Comparison of ENCODE assay signal across 17 cellular contexts in the genomic region with DNA sequence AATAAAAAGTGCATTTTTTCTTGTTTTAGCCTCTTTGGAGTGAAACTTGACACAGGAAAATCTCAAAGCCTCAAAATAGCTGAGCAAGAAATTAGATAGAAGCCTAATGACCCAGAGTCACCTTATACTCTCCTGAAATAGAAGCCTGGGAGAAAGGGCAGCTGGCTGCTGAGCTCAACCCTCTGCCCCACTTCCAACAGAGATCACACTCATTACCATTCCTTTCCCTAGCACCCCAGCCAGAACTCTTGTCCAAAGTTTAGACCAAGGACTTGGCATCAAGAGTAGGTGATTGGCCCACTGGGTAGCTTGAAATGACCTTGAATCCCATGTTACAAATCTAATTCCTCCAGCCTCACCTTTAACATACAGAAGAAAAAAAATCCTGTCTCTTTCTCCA.
DNase-seq lines count a peak whose midpoint lies in the region; ATAC-seq and TF ChIP-seq lines count a peak whose summit lies in the region.
"Had no signal": no experiment of that assay in that cellular context is flagged by ENCODE, and none has a peak within 500 bp of the region (broad histone marks: within the 10 kb centered on the region; RNA-seq: fewer than 3 reads in every experiment).

No MANE protein-coding gene starts in this region.

- H4K20me1 ChIP-seq in GM23248 (ENCODE audit: insufficient read depth), result no peaks in the 10 kb centered on the region

- peak overlapping the region; percentile 59; the same call in 1 of the 2 replicates for H3K27ac ChIP-seq in GM23248
- H3K27ac ChIP-seq in body of pancreas, result peak overlapping the region; percentile 35 to 86 (median 66)
- H3K27ac ChIP-seq in right atrium auricular region, result peak overlapping the region; percentile 43 to 68
- peak overlapping the region; percentile 17 for H3K27ac ChIP-seq in trophoblast cell (ENCODE audit: low read depth, low read length)
- H3K27ac ChIP-seq: adrenal gland, transverse colon had no signal

- peak overlapping the region; percentile 66 for H2BK5ac ChIP-seq in trophoblast cell (ENCODE audit: low read depth, low read length, poor library complexity)

- intact Hi-C loops in body of pancreas (cut with DNase I), result no loop called here

- no peak overlapping the region for H3K23ac ChIP-seq in trophoblast cell (ENCODE audit: low read length)

- H2BK120ac ChIP-seq in trophoblast cell (ENCODE audit: insufficient read depth, low read length, poor library complexity), result peak overlapping the region; percentile 38

- peak overlapping the region; percentile 78 for H3K4me2 ChIP-seq in GM23248 (ENCODE audit: unreplicated experiment)
- no peak overlapping the region for H3K4me2 ChIP-seq in trophoblast cell (ENCODE audit: low read length)

- H3K79me2 ChIP-seq in GM23248 (ENCODE audit: insufficient read depth) (no peaks in the 10 kb centered on the region), trophoblast cell (ENCODE audit: control insufficient read depth, insufficient read depth, low read length, poor library complexity) (no peaks in the 10 kb centered on the region)

- peak overlapping the region; percentile 48 for H3K14ac ChIP-seq in trophoblast cell (ENCODE audit: low read length)

- H2AK5ac ChIP-seq in trophoblast cell (ENCODE audit: low read length), result peak overlapping the region; percentile 95

- peaks cover 14% of the 10 kb centered on the region for H3K4me1 ChIP-seq in GM23248 (ENCODE audit: insufficient read depth)
- peaks cover 40% of the 10 kb centered on the region for H3K4me1 ChIP-seq in body of pancreas
- H3K4me1 ChIP-seq in right atrium auricular region, result peaks cover 0 to 14% of the 10 kb centered on the region in 2 donors
- H3K4me1 ChIP-seq in trophoblast cell (ENCODE audit: control insufficient read depth in 1 of 2, insufficient read depth in 2 of 2, low read length in 2 of 2), result peaks cover 2 to 7% of the 10 kb centered on the region in 2 experiments
- H3K4me1 ChIP-seq: adrenal gland had no signal

- H3F3A ChIP-seq in GM23248 (ENCODE audit: insufficient read depth), result peaks cover 13% of the 10 kb centered on the region

- peak; percentile 99 for ATAC-seq in body of pancreas
- no peak for ATAC-seq in GM18520 (IDR thresholded peaks at IDR 0.05; ENCODE audit: unreplicated experiment)
- ATAC-seq in HG03045 (IDR thresholded peaks at IDR 0.05; ENCODE audit: unreplicated experiment), result no peak
- no peak for ATAC-seq in HG03469 (IDR thresholded peaks at IDR 0.05; ENCODE audit: unreplicated experiment)
- ATAC-seq: stimulated activated naive CD8-positive, alpha-beta T cell treated with anti-CD3 and anti-CD28 coated beads, Interleukin-15, amount 100 ng/mL, for 72 hours had no signal

- no peaks in the 10 kb centered on the region for H3K9me2 ChIP-seq in GM23248 (ENCODE audit: insufficient read depth)

- peak overlapping the region; percentile 57 for H4K91ac ChIP-seq in trophoblast cell (ENCODE audit: low read depth, low read length)

- no peak overlapping the region for H4K8ac ChIP-seq in trophoblast cell (ENCODE audit: low read depth, low read length)

- H3K9me3 ChIP-seq in GM23248 (ENCODE audit: low read depth), result no peaks in the 10 kb centered on the region
- no peaks in the 10 kb centered on the region for H3K9me3 ChIP-seq in body of pancreas
- H3K9me3 ChIP-seq in right atrium auricular region, result no peaks in the 10 kb centered on the region
- no peaks in the 10 kb centered on the region for H3K9me3 ChIP-seq in trophoblast cell (ENCODE audit: insufficient read depth, low read depth, low read length)
- H3K9me3 ChIP-seq: adrenal gland, transverse colon had no signal

- peak overlapping the region; percentile 82 for H2BK12ac ChIP-seq in trophoblast cell (ENCODE audit: low read length)

- H3K4me3 ChIP-seq in GM23248 (no peak overlapping the region), body of pancreas (no peak overlapping the region), right atrium auricular region (no peak overlapping the region), trophoblast cell (ENCODE audit: low read depth, low read length) (no peak overlapping the region)
- H3K4me3 ChIP-seq: adrenal gland, transverse colon had no signal

- H3K79me1 ChIP-seq in trophoblast cell (ENCODE audit: low read length), result peaks cover 9% of the 10 kb centered on the region

- H4K12ac ChIP-seq in trophoblast cell (ENCODE audit: low read depth, low read length), result no peak overlapping the region

- TF ChIP-seq CTCF in body of pancreas (IDR thresholded peaks at IDR 0.05), result no peak
- no peak for TF ChIP-seq CTCF in right atrium auricular region (IDR thresholded peaks at IDR 0.05)

- no peak for TF ChIP-seq POLR2A in body of pancreas (IDR thresholded peaks at IDR 0.05)

- H3K36me3 ChIP-seq in GM23248 (ENCODE audit: low read depth), result no peaks in the 10 kb centered on the region
- no peaks in the 10 kb centered on the region for H3K36me3 ChIP-seq in body of pancreas (replicated peaks in 1 of 2; ENCODE audit: insufficient read depth in 1 of 2, low read depth in 2 of 2)
- no peaks in the 10 kb centered on the region for H3K36me3 ChIP-seq in right atrium auricular region
- H3K36me3 ChIP-seq in trophoblast cell (ENCODE audit: control insufficient read depth in 1 of 2, insufficient read depth in 2 of 2, low read length in 2 of 2), result no peaks in the 10 kb centered on the region
- H3K36me3 ChIP-seq: adrenal gland, transverse colon had no signal

- in situ Hi-C loops in GM23248 (cut with MboI), result no loop called here

- H3K4ac ChIP-seq in trophoblast cell (ENCODE audit: low read depth, low read length), result no peak overlapping the region

- H3K9ac ChIP-seq in GM23248 (no peak overlapping the region), trophoblast cell (ENCODE audit: low read length) (no peak overlapping the region)

- H3K27me3 ChIP-seq in GM23248 (replicated peaks; ENCODE audit: insufficient read depth) (no peaks in the 10 kb centered on the region), body of pancreas (no peaks in the 10 kb centered on the region), right atrium auricular region (no peaks in the 10 kb centered on the region), trophoblast cell (ENCODE audit: insufficient read depth, low read length) (no peaks in the 10 kb centered on the region)
- H3K27me3 ChIP-seq: adrenal gland had no signal

- peak overlapping the region; percentile 71 for H2AFZ ChIP-seq in GM23248
- H2AFZ ChIP-seq in trophoblast cell (ENCODE audit: insufficient read depth, low read length, poor library complexity), result peak overlapping the region; percentile 45

- DNase-seq in GM23248 (no peak), body of pancreas (peak; percentile 87 to 94 (median 91)), right atrium auricular region (ENCODE audit: low spot score) (no peak), trophoblast cell (no peak), SHP77 treated with DMSO at 0.1 percent for 48 hours (lab: John Stamatoyannopoulos, UW) (no peak)
- DNase-seq: activated CD4-positive, CD25-positive, alpha-beta regulatory T cell treated with anti-CD3 and anti-CD28 coated beads, Interleukin-2, amount 50 U/mL, for 72 hours; activated CD8-positive, alpha-beta memory T cell treated with anti-CD3 and anti-CD28 coated beads for 24 hours; activated naive CD4-positive, alpha-beta T cell; activated T-cell treated with anti-CD3 and anti-CD28 coated beads, Interleukin-2, amount 50 U/mL, for 24 hours; adrenal gland; NCI-H82; SHP77; stimulated activated naive CD8-positive, alpha-beta T cell treated with anti-CD3 and anti-CD28 coated beads, Interleukin-15, amount 100 ng/mL, for 72 hours; transverse colon had no signal

- H3K18ac ChIP-seq in trophoblast cell (ENCODE audit: low read length), result no peak overlapping the region

Comparison
In these comparisons a context has a peak if more than half of its experiments do, and no peak if none do; other contexts are left out.
1. DNase-seq: peak in body of pancreas (4 of 4); none in GM23248 (single experiment), right atrium auricular region (single experiment), trophoblast cell (0 of 2) and SHP77 treated with DMSO at 0.1 percent for 48 hours (single experiment).
2. Peak in every context shown above with its lines, with median percentiles within 50 percentile points of each other: H3K27ac ChIP-seq.